Comparison of ENCODE assay signal across 9 cellular contexts in genomic region chr10:8065651-8066050, GRCh38. TPM values are rescaled to one million over a fixed set of nuclear protein-coding genes. Genes with fewer than 3 reads are reported as not detected.
DNase-seq lines count a peak whose midpoint lies in the region; ATAC-seq, FAIRE-seq and TF ChIP-seq lines count a peak whose summit lies in the region.
"Had no signal": no experiment of that assay in that cellular context is flagged by ENCODE, and none has a peak within 500 bp of the region (broad histone marks: within the 10 kb centered on the region; RNA-seq: fewer than 3 reads in every experiment).

No MANE protein-coding gene starts in this region.

- H3K4me3 ChIP-seq in Karpas-422 (ENCODE audit: low read length) (no peak overlapping the region), foreskin fibroblast (ENCODE audit: low read depth in 1 of 2, low read length in 2 of 2) (no peak overlapping the region)
- H3K4me3 ChIP-seq: body of pancreas had no signal

- no peaks in the 10 kb centered on the region for H3K36me3 ChIP-seq in Karpas-422 (ENCODE audit: insufficient read depth, low read length)

- H3K4me1 Mint-ChIP-seq in CD4-positive, alpha-beta T cell (ENCODE audit: low read depth): peaks cover 91% of the 10 kb centered on the region
- peaks cover 87% of the 10 kb centered on the region for H3K4me1 Mint-ChIP-seq in activated T-helper 2 cell treated with anti-CD3 and anti-CD28 coated beads, Interferon-gamma antibody, Interleukin-2, Interleukin-4, amounts not matched to agents 10 μg/mL and 5 μg/mL and 100 μg/mL, durations not matched to agents 14 hours and 24 hours and 36 hours (ENCODE audit: low read depth)

- no peaks in the 10 kb centered on the region for H3K27me3 Mint-ChIP-seq in CD4-positive, alpha-beta T cell
- H3K27me3 Mint-ChIP-seq in activated T-helper 2 cell treated with anti-CD3 and anti-CD28 coated beads, Interferon-gamma antibody, Interleukin-2, Interleukin-4, amounts not matched to agents 10 μg/mL and 5 μg/mL and 100 μg/mL, durations not matched to agents 14 hours and 24 hours and 36 hours (ENCODE audit: low read depth): no peaks in the 10 kb centered on the region

- DNase-seq in CD4-positive, alpha-beta T cell: no peak
- DNase-seq in GM19239 (ENCODE audit: insufficient read length, low spot score): no peak
- DNase-seq in activated T-helper 2 cell treated with anti-CD3 and anti-CD28 coated beads, Interferon-gamma antibody, Interleukin-2, Interleukin-4, amounts not matched to agents 10 μg/mL and 5 μg/mL and 100 μg/mL, durations not matched to agents 14 hours and 24 hours and 36 hours (ENCODE audit: low spot score): no peak
- peak; percentile 26 for DNase-seq in left kidney (ENCODE audit: low read depth, low spot score)
- no peak for DNase-seq in effector CD4-positive, alpha-beta T cell
- no peak for DNase-seq in Karpas-422
- no peak for DNase-seq in foreskin fibroblast
- DNase-seq: body of pancreas had no signal

- H3K9ac ChIP-seq in Karpas-422 (ENCODE audit: low read length): no peak overlapping the region

- no peaks in the 10 kb centered on the region for H3K79me2 ChIP-seq in Karpas-422 (ENCODE audit: low read length)

- no peaks in the 10 kb centered on the region for H3K27me3 ChIP-seq in CD4-positive, alpha-beta T cell (ENCODE audit: control insufficient read depth, insufficient read depth, low read length)
- no peaks in the 10 kb centered on the region for H3K27me3 ChIP-seq in Karpas-422 (ENCODE audit: low read length)

- peak overlapping the region; percentile 67 for H3K4me3 Mint-ChIP-seq in CD4-positive, alpha-beta T cell
- H3K4me3 Mint-ChIP-seq in activated T-helper 2 cell treated with anti-CD3 and anti-CD28 coated beads, Interferon-gamma antibody, Interleukin-2, Interleukin-4, amounts not matched to agents 10 μg/mL and 5 μg/mL and 100 μg/mL, durations not matched to agents 14 hours and 24 hours and 36 hours (ENCODE audit: low read depth): peak overlapping the region; percentile 92

- H3K9me2 ChIP-seq in Karpas-422 (replicated peaks; ENCODE audit: insufficient read depth, low read length): no peaks in the 10 kb centered on the region

- no peak for ATAC-seq in CD4-positive, alpha-beta T cell (ENCODE audit: poor library complexity)
- ATAC-seq in GM19455 (IDR thresholded peaks at IDR 0.05; ENCODE audit: unreplicated experiment): no peak
- ATAC-seq: body of pancreas had no signal

- POLR2A ChIA-PET in CD4-positive, alpha-beta T cell (lab: Charles Lee): no interaction called here

- peak; percentile 33 for FAIRE-seq in GM19239 (lab: Jason Lieb, UNC)

- H3K4me1 ChIP-seq in Karpas-422 (ENCODE audit: low read length): no peaks in the 10 kb centered on the region
- H3K4me1 ChIP-seq: body of pancreas had no signal

- H4K20me1 ChIP-seq in Karpas-422 (ENCODE audit: insufficient read depth, low read depth, low read length): no peaks in the 10 kb centered on the region

- H3K4me2 ChIP-seq in Karpas-422 (ENCODE audit: low read depth, low read length, poor library complexity, severe bottlenecking): no peak overlapping the region

- H3K27ac Mint-ChIP-seq in CD4-positive, alpha-beta T cell: peak overlapping the region; percentile 76
- peak overlapping the region; percentile 94 for H3K27ac Mint-ChIP-seq in activated T-helper 2 cell treated with anti-CD3 and anti-CD28 coated beads, Interferon-gamma antibody, Interleukin-2, Interleukin-4, amounts not matched to agents 10 μg/mL and 5 μg/mL and 100 μg/mL, durations not matched to agents 14 hours and 24 hours and 36 hours

- H2AFZ ChIP-seq in Karpas-422 (ENCODE audit: low read length): no peak overlapping the region

- intact Hi-C loops in CD4-positive, alpha-beta T cell (cut with DNase I, micrococcal nuclease): no loop called here
- intact Hi-C loops in activated T-helper 2 cell treated with anti-CD3 and anti-CD28 coated beads, Interferon-gamma antibody, Interleukin-2, Interleukin-4, amounts not matched to agents 10 μg/mL and 5 μg/mL and 100 μg/mL, durations not matched to agents 14 hours and 24 hours and 36 hours (cut with micrococcal nuclease): loop anchor here (1.0 to 5.0 kb wide), 4 partner anchors 11 to 1027 kb away; partner anchors contain the start of gene GATA3

- no peaks in the 10 kb centered on the region for H3K9me3 ChIP-seq in CD4-positive, alpha-beta T cell (ENCODE audit: control insufficient read depth, low read length)
- H3K9me3 ChIP-seq in Karpas-422 (ENCODE audit: low read length): no peaks in the 10 kb centered on the region
- H3K9me3 ChIP-seq: body of pancreas had no signal

- H3K9me3 Mint-ChIP-seq in CD4-positive, alpha-beta T cell: no peaks in the 10 kb centered on the region
- H3K9me3 Mint-ChIP-seq in activated T-helper 2 cell treated with anti-CD3 and anti-CD28 coated beads, Interferon-gamma antibody, Interleukin-2, Interleukin-4, amounts not matched to agents 10 μg/mL and 5 μg/mL and 100 μg/mL, durations not matched to agents 14 hours and 24 hours and 36 hours: no peaks in the 10 kb centered on the region

- peaks cover 96% of the 10 kb centered on the region for H3K36me3 Mint-ChIP-seq in CD4-positive, alpha-beta T cell (ENCODE audit: low read depth)
- H3K36me3 Mint-ChIP-seq in activated T-helper 2 cell treated with anti-CD3 and anti-CD28 coated beads, Interferon-gamma antibody, Interleukin-2, Interleukin-4, amounts not matched to agents 10 μg/mL and 5 μg/mL and 100 μg/mL, durations not matched to agents 14 hours and 24 hours and 36 hours (ENCODE audit: low read depth): peaks cover 98% of the 10 kb centered on the region

- H3K27ac ChIP-seq in CD4-positive, alpha-beta T cell (ENCODE audit: low read depth, low read length): no peak overlapping the region
- H3K27ac ChIP-seq in Karpas-422 (ENCODE audit: low read length): no peak overlapping the region
- H3K27ac ChIP-seq: body of pancreas had no signal

- TF ChIP-seq CTCF in CD4-positive, alpha-beta T cell (IDR thresholded peaks at IDR 0.05): no peak
- TF ChIP-seq CTCF in foreskin fibroblast (IDR thresholded peaks at IDR 0.05; ENCODE audit: low read depth, low read length): no peak

- CTCF ChIA-PET in CD4-positive, alpha-beta T cell (lab: Charles Lee): no interaction called here

RNA-seq across cellular contexts. Expression of gene GATA3, which starts 11.2 kb away (rescaled TPM):
- total RNA-seq in CD4-positive, alpha-beta T cell: 100 to 1,000 TPM; 128 to 141 TPM
- total RNA-seq in activated T-helper 2 cell treated with anti-CD3 and anti-CD28 coated beads, Interferon-gamma antibody, Interleukin-2, Interleukin-4, amounts not matched to agents 10 μg/mL and 5 μg/mL and 100 μg/mL, durations not matched to agents 14 hours and 24 hours and 36 hours: 281 and 293 TPM in 2 replicates
- not detected in 2 replicates for total RNA-seq in Karpas-422 (2014; rRNA removed; shearing (Covaris generic); ENCODE audit: low replicate concordance)

Comparison
In these comparisons a context has a peak if more than half of its experiments do, and no peak if none do; other contexts are left out.
1. RNA of gene GATA3, which starts 11.2 kb away (total RNA-seq): 281 to 293 TPM in activated T-helper 2 cell treated with anti-CD3 and anti-CD28 coated beads, Interferon-gamma antibody, Interleukin-2, Interleukin-4, amounts not matched to agents 10 μg/mL and 5 μg/mL and 100 μg/mL, durations not matched to agents 14 hours and 24 hours and 36 hours and 128 to 141 TPM in CD4-positive, alpha-beta T cell; not detected in Karpas-422; every median in the first group is over 100 times any median in the second.